In genomic region chr3:99128740-99129505, GRCh38 we compare ENCODE assay signal across 11 cellular contexts.
DNase-seq lines count a peak whose midpoint lies in the region; TF ChIP-seq lines count a peak whose summit lies in the region.
"Had no signal": no experiment of that assay in that cellular context is flagged by ENCODE, and none has a peak within 500 bp of the region (broad histone marks: within the 10 kb centered on the region; RNA-seq: fewer than 3 reads in every experiment).

No MANE protein-coding gene starts in this region.

- no peaks in the 10 kb centered on the region for H3K36me3 ChIP-seq in tibial nerve
- H3K36me3 ChIP-seq: pancreas had no signal

- no peak for TF ChIP-seq POLR2A in tibial nerve (IDR thresholded peaks at IDR 0.05)

- H3K9me3 ChIP-seq in tibial nerve = no peaks in the 10 kb centered on the region
- H3K9me3 ChIP-seq: pancreas had no signal

- no peaks in the 10 kb centered on the region for H3K27me3 ChIP-seq in tibial nerve
- H3K27me3 ChIP-seq: pancreas had no signal

- H3K4me1 ChIP-seq in tibial nerve = peaks cover 0 to 16% (median 0%) of the 10 kb centered on the region in 4 donors
- H3K4me1 ChIP-seq: pancreas had no signal

- TF ChIP-seq CTCF in foreskin fibroblast (IDR thresholded peaks at IDR 0.05; ENCODE audit: low read depth, low read length) = no peak
- TF ChIP-seq CTCF in retinal pigment epithelial cell (conservative IDR thresholded peaks at IDR 0.05; ENCODE audit: low read depth, low read length) = no peak
- no peak for TF ChIP-seq CTCF in tibial nerve (IDR thresholded peaks at IDR 0.05)

- 29% methylated on average over 4 of the region's 4 CpGs for WGBS in tibial nerve, 2 donors

- H3K27ac ChIP-seq in tibial nerve = peak overlapping the region in 1 of 4 donors; percentile 61
- H3K27ac ChIP-seq: pancreas had no signal

- no peak for TF ChIP-seq EP300 in tibial nerve (IDR thresholded peaks at IDR 0.05)

- H3K4me3 ChIP-seq in foreskin fibroblast (ENCODE audit: low read depth in 1 of 2, low read length in 2 of 2) (no peak overlapping the region), retinal pigment epithelial cell (ENCODE audit: low read length) (no peak overlapping the region), tibial nerve (no peak overlapping the region)
- H3K4me3 ChIP-seq: pancreas had no signal

- DNase-seq in GM03348 (ENCODE audit: low spot score) (peak; percentile 69), T1000 (lab: John Stamatoyannopoulos, UW) (peak; percentile 41), foreskin fibroblast (peak; percentile 92 to 93), retinal pigment epithelial cell (ENCODE audit: low read depth) (peak; percentile 99), tibial nerve (ENCODE audit: low spot score in 2 of 2) (no peak), cortex of kidney (lab: John Stamatoyannopoulos, UW) (no peak), OCI-M1 (lab: John Stamatoyannopoulos, UW) (no peak), NCI-H2081 (lab: John Stamatoyannopoulos, UW) (no peak)
- DNase-seq: activated CD4-positive, alpha-beta T cell treated with anti-CD3 and anti-CD28 coated beads, Interleukin-2, amount 50 U/mL, for 1 hour; NCI-H1092 treated with DMSO at 0.1 percent for 48 hours; pancreas had no signal

Comparison
In these comparisons a context has a peak if more than half of its experiments do, and no peak if none do; other contexts are left out.
1. DNase-seq: peak in GM03348 (single experiment), T1000 (single experiment), foreskin fibroblast (2 of 2) and retinal pigment epithelial cell (single experiment); none in tibial nerve (0 of 2), cortex of kidney (single experiment), OCI-M1 (single experiment) and NCI-H2081 (0 of 2).